24 cellular contexts compared by ENCODE assay signal in genomic region chr5:6726006-6726405, GRCh38.
"Had no signal": no experiment of that assay in that cellular context is flagged by ENCODE, and none has a peak within 500 bp of the region (broad histone marks: within the 10 kb centered on the region; RNA-seq: fewer than 3 reads in every experiment).

No MANE protein-coding gene starts in this region.

- H3K27me3 ChIP-seq: brain microvascular endothelial cell, gastrocnemius medialis, heart left ventricle, left lung, thyroid gland, vagina had no signal

- H3K4me3 ChIP-seq: coronary artery, gastrocnemius medialis, heart left ventricle, left lung, prostate gland, thyroid gland, vagina had no signal

- H3K9me3 Mint-ChIP-seq: activated CD4-positive, alpha-beta memory T cell treated with anti-CD3 and anti-CD28 coated beads, Interleukin-2, amount 10 ng/mL, durations not matched to agents 7 days and 5 days had no signal

- H3K27ac ChIP-seq: brain microvascular endothelial cell, coronary artery, gastrocnemius medialis, heart left ventricle, left lung, prostate gland, thyroid gland, vagina had no signal

- H3K9me3 ChIP-seq: gastrocnemius medialis, heart left ventricle, left lung, prostate gland, thyroid gland, vagina had no signal

- H3K4me3 Mint-ChIP-seq: activated CD4-positive, alpha-beta memory T cell treated with anti-CD3 and anti-CD28 coated beads, Interleukin-2, amount 10 ng/mL, durations not matched to agents 7 days and 5 days had no signal

- ATAC-seq: esophagus mucosa, gastrocnemius medialis, heart left ventricle, left lung, right cardiac atrium had no signal

- DNase-seq: activated CD4-positive, alpha-beta memory T cell treated with anti-CD3 and anti-CD28 coated beads, Interleukin-2, amount 10 ng/mL, durations not matched to agents 7 days and 5 days; activated CD4-positive, alpha-beta T cell treated with anti-CD3 and anti-CD28 coated beads for 48 hours; activated CD4-positive, CD25-positive, alpha-beta regulatory T cell; activated effector memory CD4-positive, alpha-beta T cell treated with Interleukin-2 at 50 U/mL for 16 hours; activated naive CD4-positive, alpha-beta T cell treated with anti-CD3 and anti-CD28 coated beads, Interleukin-2, amount 50 U/mL, for 16 hours; activated T-cell treated with anti-CD3 and anti-CD28 coated beads, Interleukin-2, amount 50 U/mL, for 48 hours; aorta; brain microvascular endothelial cell; central memory CD4-positive, alpha-beta T cell; gastrocnemius medialis; heart left ventricle; midbrain; right cardiac atrium; small intestine; stimulated activated CD4-positive, alpha-beta T cell treated with anti-CD3 and anti-CD28 coated beads, Interleukin-4, amount 100 ng/mL, for 24 hours; stimulated activated naive CD4-positive, alpha-beta T cell; T-helper 1 cell; T-helper 9 cell; thyroid gland had no signal

- H3K27ac Mint-ChIP-seq: activated CD4-positive, alpha-beta memory T cell treated with anti-CD3 and anti-CD28 coated beads, Interleukin-2, amount 10 ng/mL, durations not matched to agents 7 days and 5 days had no signal

- H3K36me3 ChIP-seq: gastrocnemius medialis, left lung, prostate gland, thyroid gland, vagina had no signal

- H3K27me3 Mint-ChIP-seq: activated CD4-positive, alpha-beta memory T cell treated with anti-CD3 and anti-CD28 coated beads, Interleukin-2, amount 10 ng/mL, durations not matched to agents 7 days and 5 days had no signal
